In genomic region chr20:46229478-46229877, GRCh38 we compare ENCODE assay signal across 2 cellular contexts.
A peak's percentile ranks its signal among the peaks of the same experiment; 100 is the strongest.
TF ChIP-seq lines count a peak whose summit lies in the region.

No MANE protein-coding gene starts in this region.

TF ChIP-seq in IMR-90, 13 proteins besides CTCF, POLR2A, EP300 and RAD21:
- TF ChIP-seq SMC3 (IDR thresholded peaks at IDR 0.05; ENCODE audit: low read depth, low read length) = no peak
TF ChIP-seq in IMR-90: peak in this region for 0.

TF ChIP-seq in H1, 55 proteins besides CTCF, POLR2A, EP300 and RAD21:
- TF ChIP-seq SIN3A (conservative IDR thresholded peaks at IDR 0.05 in 1 of 2, IDR thresholded peaks at IDR 0.05 in 1 of 2; ENCODE audit: low read depth in 1 of 2, low read length in 2 of 2) (peak; percentile 90 to 96; a peak in 3 of 4 replicates), MAX (IDR thresholded peaks at IDR 0.05) (peak; percentile 58), SAP30 (IDR thresholded peaks at IDR 0.05; ENCODE audit: insufficient read depth, insufficient replicate concordance, low read length) (peak; percentile 59), EGR1 (IDR thresholded peaks at IDR 0.05; ENCODE audit: borderline replicate concordance, low read depth, low read length) (no peak), BCL11A (IDR thresholded peaks at IDR 0.05; ENCODE audit: low read depth in 2 of 2, low read length in 2 of 2) (no peak), GABPA (IDR thresholded peaks at IDR 0.05; ENCODE audit: borderline replicate concordance, insufficient read depth, low read length) (no peak)
